Comparison of ENCODE assay signal across 27 cellular contexts in genomic region chr1:22582670-22583635, GRCh38. TPM values are rescaled to one million over a fixed set of nuclear protein-coding genes. Genes with fewer than 3 reads are reported as not detected.
DNase-seq lines count a peak whose midpoint lies in the region; ATAC-seq and TF ChIP-seq lines count a peak whose summit lies in the region.
"Had no signal": no experiment of that assay in that cellular context is flagged by ENCODE, and none has a peak within 500 bp of the region (broad histone marks: within the 10 kb centered on the region; RNA-seq: fewer than 3 reads in every experiment).

No MANE protein-coding gene starts in this region.

- H3K4me3 Mint-ChIP-seq in CD4-positive, alpha-beta T cell = no peak overlapping the region
- H3K4me3 Mint-ChIP-seq: activated CD8-positive, alpha-beta T cell treated with anti-CD3 and anti-CD28 coated beads for 36 hours; activated naive CD8-positive, alpha-beta T cell treated with anti-CD3 and anti-CD28 coated beads, Interleukin-2, amount 50 U/mL, for 24 hours; naive thymus-derived CD4-positive, alpha-beta T cell; stimulated activated memory B cell treated with anti-CD40 and anti-IgM and Interleukin-4, amounts not matched to agents 10 μg/mL and 1 μg/mL and 100 μg/mL, for 72 hours had no signal

- peaks cover 2% of the 10 kb centered on the region for H3K27me3 ChIP-seq in osteoblast (ENCODE audit: insufficient read depth, low read length)
- no peaks in the 10 kb centered on the region for H3K27me3 ChIP-seq in CD4-positive, alpha-beta T cell (ENCODE audit: control insufficient read depth, insufficient read depth, low read length)

- H3K27ac Mint-ChIP-seq in CD4-positive, alpha-beta T cell = no peak overlapping the region
- H3K27ac Mint-ChIP-seq: activated CD8-positive, alpha-beta T cell treated with anti-CD3 and anti-CD28 coated beads for 36 hours; activated naive CD8-positive, alpha-beta T cell treated with anti-CD3 and anti-CD28 coated beads, Interleukin-2, amount 50 U/mL, for 24 hours; naive thymus-derived CD4-positive, alpha-beta T cell; stimulated activated memory B cell treated with anti-CD40 and anti-IgM and Interleukin-4, amounts not matched to agents 10 μg/mL and 1 μg/mL and 100 μg/mL, for 72 hours had no signal

- no peak overlapping the region for H3K27ac ChIP-seq in osteoblast (ENCODE audit: low read depth, low read length)
- H3K27ac ChIP-seq in CD4-positive, alpha-beta T cell (ENCODE audit: low read depth, low read length) = no peak overlapping the region
- H3K27ac ChIP-seq: PC-9 had no signal

- H3K9me3 Mint-ChIP-seq in CD4-positive, alpha-beta T cell = peaks cover 5% of the 10 kb centered on the region

- intact Hi-C loops in CD4-positive, alpha-beta T cell (cut with DNase I, micrococcal nuclease) = no loop called here

- H2AFZ ChIP-seq in osteoblast (ENCODE audit: low read length) = no peak overlapping the region
- H2AFZ ChIP-seq: PC-9 had no signal

- TF ChIP-seq CTCF in osteoblast (IDR thresholded peaks at IDR 0.05; ENCODE audit: extremely low read depth, low read depth, low read length) = no peak
- TF ChIP-seq CTCF in CD4-positive, alpha-beta T cell (IDR thresholded peaks at IDR 0.05) = no peak

- POLR2A ChIA-PET in CD4-positive, alpha-beta T cell (lab: Charles Lee) = no interaction called here

- CTCF ChIA-PET in CD4-positive, alpha-beta T cell (lab: Charles Lee) = no interaction called here

- H3K9me3 ChIP-seq in osteoblast (ENCODE audit: low read depth, low read length) = no peaks in the 10 kb centered on the region
- no peaks in the 10 kb centered on the region for H3K9me3 ChIP-seq in CD4-positive, alpha-beta T cell (ENCODE audit: control insufficient read depth, low read length)

- no peak for ATAC-seq in GM19351 (IDR thresholded peaks at IDR 0.05; ENCODE audit: unreplicated experiment)
- ATAC-seq in HG03520 (IDR thresholded peaks at IDR 0.05; ENCODE audit: unreplicated experiment) = no peak
- ATAC-seq in CD4-positive, alpha-beta T cell (ENCODE audit: poor library complexity) = no peak
- ATAC-seq: activated CD8-positive, alpha-beta T cell treated with anti-CD3 and anti-CD28 coated beads for 36 hours; activated naive CD8-positive, alpha-beta T cell treated with anti-CD3 and anti-CD28 coated beads, Interleukin-2, amount 50 U/mL, for 24 hours; naive thymus-derived CD4-positive, alpha-beta T cell; stimulated activated memory B cell treated with anti-CD40 and anti-IgM and Interleukin-4, amounts not matched to agents 10 μg/mL and 1 μg/mL and 100 μg/mL, for 72 hours had no signal

- H3K36me3 ChIP-seq in osteoblast (ENCODE audit: insufficient read depth, low read length) = no peaks in the 10 kb centered on the region

- H3K4me2 ChIP-seq in osteoblast (ENCODE audit: insufficient read depth, low read length) = no peak overlapping the region
- H3K4me2 ChIP-seq: PC-9 had no signal

- H3K4me1 ChIP-seq in osteoblast (ENCODE audit: insufficient read depth, low read length) = no peaks in the 10 kb centered on the region

- peaks cover 4% of the 10 kb centered on the region for H3K27me3 Mint-ChIP-seq in CD4-positive, alpha-beta T cell
- H3K27me3 Mint-ChIP-seq: stimulated activated memory B cell treated with anti-CD40 and anti-IgM and Interleukin-4, amounts not matched to agents 10 μg/mL and 1 μg/mL and 100 μg/mL, for 72 hours had no signal

- DNase-seq in NCI-H1694 (lab: John Stamatoyannopoulos, UW) (peak; percentile 4), NCI-H1694 treated with DMSO at 0.1 percent for 48 hours (lab: John Stamatoyannopoulos, UW) (no peak), NCI-H82 (lab: John Stamatoyannopoulos, UW) (peak; percentile 95), cerebellar cortex (ENCODE audit: low spot score) (peak; percentile 42), osteoblast (ENCODE audit: insufficient read length, low spot score, missing footprints) (peak; percentile 58)
- no peak for DNase-seq in CD4-positive, alpha-beta T cell
- DNase-seq: activated CD4-positive, alpha-beta T cell treated with anti-CD3 and anti-CD28 coated beads for 1 hour; activated CD8-positive, alpha-beta T cell treated with anti-CD3 and anti-CD28 coated beads for 36 hours; activated gamma-delta T cell; activated naive CD8-positive, alpha-beta T cell treated with anti-CD3 and anti-CD28 coated beads, Interleukin-2, amount 50 U/mL, for 24 hours; DMS79; HCEC 1CT; IMR-90; naive thymus-derived CD4-positive, alpha-beta T cell; NCI-H1436; NCI-H2171 treated with DMSO at 0.1 percent for 48 hours; NCI-H526 treated with DMSO at 0.1 percent for 48 hours; nucleus accumbens; PC-9; retina had no signal

- H3K4me3 ChIP-seq in osteoblast (ENCODE audit: insufficient read depth, low read length) = no peak overlapping the region
- H3K4me3 ChIP-seq: PC-9 had no signal

- no peaks in the 10 kb centered on the region for H4K20me1 ChIP-seq in osteoblast (ENCODE audit: insufficient read depth, low read length)

- no peaks in the 10 kb centered on the region for H3K36me3 Mint-ChIP-seq in CD4-positive, alpha-beta T cell (ENCODE audit: low read depth)
- H3K36me3 Mint-ChIP-seq: stimulated activated memory B cell treated with anti-CD40 and anti-IgM and Interleukin-4, amounts not matched to agents 10 μg/mL and 1 μg/mL and 100 μg/mL, for 72 hours had no signal

- H3K79me2 ChIP-seq in osteoblast (ENCODE audit: insufficient read depth, low read length) = no peaks in the 10 kb centered on the region

- no peaks in the 10 kb centered on the region for H3K4me1 Mint-ChIP-seq in CD4-positive, alpha-beta T cell (ENCODE audit: low read depth)
- H3K4me1 Mint-ChIP-seq: activated naive CD8-positive, alpha-beta T cell treated with anti-CD3 and anti-CD28 coated beads, Interleukin-2, amount 50 U/mL, for 24 hours; naive thymus-derived CD4-positive, alpha-beta T cell; stimulated activated memory B cell treated with anti-CD40 and anti-IgM and Interleukin-4, amounts not matched to agents 10 μg/mL and 1 μg/mL and 100 μg/mL, for 72 hours had no signal

RNA-seq across cellular contexts. Expression of gene EPHA8, which starts 19.7 kb away (rescaled TPM):
- total RNA-seq in osteoblast = not detected in 2 replicates
- total RNA-seq in CD4-positive, alpha-beta T cell = not detected
- total RNA-seq: A172; activated CD8-positive, alpha-beta T cell treated with anti-CD3 and anti-CD28 coated beads for 36 hours; chondrocyte; IMR-90; naive thymus-derived CD4-positive, alpha-beta T cell; PC-9; T-helper 1 cell treated with Interleukin-12 subunit alpha and Interleukin-12 subunit beta and Interleukin-4 antibody, amounts not matched to agents 30 ng/mL and 1 ng/mL, for 36 hours; ureter had no signal

RNA-seq across cellular contexts. Expression of gene C1QA, which starts 53.5 kb away (rescaled TPM):
- total RNA-seq in osteoblast = 1.1 TPM in 1 of 2 replicates, not detected in the other
- not detected for total RNA-seq in CD4-positive, alpha-beta T cell
- total RNA-seq: A172; activated CD8-positive, alpha-beta T cell treated with anti-CD3 and anti-CD28 coated beads for 36 hours; chondrocyte; IMR-90; PC-9; T-helper 1 cell treated with Interleukin-12 subunit alpha and Interleukin-12 subunit beta and Interleukin-4 antibody, amounts not matched to agents 30 ng/mL and 1 ng/mL, for 36 hours had no signal

Comparison
In these comparisons a context has a peak if more than half of its experiments do, and no peak if none do; other contexts are left out.
1. DNase-seq: peak in NCI-H1694 (single experiment), NCI-H82 (single experiment), cerebellar cortex (single experiment) and osteoblast (single experiment); none in NCI-H1694 treated with DMSO at 0.1 percent for 48 hours (single experiment) and CD4-positive, alpha-beta T cell (0 of 10).